ENCODE assay signal across 1 cellular context in genomic region chr2:112077814-112078213, GRCh38.
TF ChIP-seq lines count a peak whose summit lies in the region.

No MANE protein-coding gene starts in this region.

TF ChIP-seq in H1, 55 proteins besides CTCF, POLR2A, EP300 and RAD21:
- TF ChIP-seq, protein P1, sequence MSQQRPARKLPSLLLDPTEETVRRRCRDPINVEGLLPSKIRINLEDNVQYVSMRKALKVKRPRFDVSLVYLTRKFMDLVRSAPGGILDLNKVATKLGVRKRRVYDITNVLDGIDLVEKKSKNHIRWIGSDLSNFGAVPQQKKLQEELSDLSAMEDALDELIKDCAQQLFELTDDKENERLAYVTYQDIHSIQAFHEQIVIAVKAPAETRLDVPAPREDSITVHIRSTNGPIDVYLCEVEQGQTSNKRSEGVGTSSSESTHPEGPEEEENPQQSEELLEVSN (IDR thresholded peaks at IDR 0.05), result peak; percentile 79
- TF ChIP-seq TEAD4 (IDR thresholded peaks at IDR 0.05; ENCODE audit: low read depth, low read length), result no peak
